8 cellular contexts compared by ENCODE assay signal in the genomic region with DNA sequence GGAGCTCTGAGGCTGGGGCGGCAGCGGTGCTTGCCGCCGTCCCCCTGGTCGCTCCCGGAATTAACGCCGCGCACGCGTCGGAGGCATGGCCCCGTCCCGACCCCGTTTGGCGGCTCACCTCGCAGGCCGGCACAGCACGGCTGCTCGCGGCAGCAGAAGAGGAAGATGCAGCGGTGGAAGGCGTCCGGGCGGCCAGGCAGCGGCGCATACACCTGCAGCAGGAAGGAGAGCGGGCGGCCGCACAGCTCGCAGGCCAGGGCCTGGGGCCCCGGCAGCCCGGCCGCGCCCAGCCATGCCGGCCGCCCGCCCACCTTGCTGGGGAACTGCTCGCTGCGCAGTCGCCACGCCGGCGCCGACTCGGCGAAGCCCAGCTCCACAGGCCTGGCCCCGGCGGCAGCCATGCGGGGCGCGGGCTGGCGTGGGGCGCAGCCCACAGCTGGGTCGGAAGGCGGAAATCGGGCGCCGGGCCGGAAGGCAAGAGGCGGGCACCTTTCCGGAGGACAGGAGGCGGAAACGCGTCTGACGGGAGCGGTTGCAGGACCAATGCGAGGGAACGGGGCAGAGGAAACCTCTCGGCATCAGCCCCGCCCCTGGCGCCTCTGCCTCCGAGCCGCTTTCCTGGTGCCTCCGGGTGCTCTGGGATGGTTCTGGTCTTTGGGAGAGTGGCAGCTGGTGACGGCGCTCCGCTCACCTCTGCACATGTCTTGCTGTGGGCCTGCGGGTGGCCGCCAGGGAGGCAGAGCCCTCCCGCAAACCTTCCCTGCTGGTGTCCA. TPM values are rescaled to one million over a fixed set of nuclear protein-coding genes. Genes with fewer than 3 reads are reported as not detected.
DNase-seq lines count a peak whose midpoint lies in the region; ATAC-seq and TF ChIP-seq lines count a peak whose summit lies in the region.

A gene with protein sequence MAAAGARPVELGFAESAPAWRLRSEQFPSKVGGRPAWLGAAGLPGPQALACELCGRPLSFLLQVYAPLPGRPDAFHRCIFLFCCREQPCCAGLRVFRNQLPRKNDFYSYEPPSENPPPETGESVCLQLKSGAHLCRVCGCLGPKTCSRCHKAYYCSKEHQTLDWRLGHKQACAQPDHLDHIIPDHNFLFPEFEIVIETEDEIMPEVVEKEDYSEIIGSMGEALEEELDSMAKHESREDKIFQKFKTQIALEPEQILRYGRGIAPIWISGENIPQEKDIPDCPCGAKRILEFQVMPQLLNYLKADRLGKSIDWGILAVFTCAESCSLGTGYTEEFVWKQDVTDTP (minus strand): TSS at position 457 of the 773 bp plus-strand sequence. CDS start 56 bp downstream, at position 401.

- peak within 1 kb of the TSS; percentile 73 for H3K27ac Mint-ChIP-seq in chondrocyte (ENCODE audit: unreplicated experiment)

- no peaks in the 10 kb centered on the region for H3K27me3 Mint-ChIP-seq in chondrocyte (ENCODE audit: low read depth)

- no peak for TF ChIP-seq CTCF in chondrocyte (IDR thresholded peaks at IDR 0.05)

- H3K4me1 Mint-ChIP-seq in chondrocyte (ENCODE audit: low read depth) = peaks cover 22% of the 10 kb centered on the region

- peak; percentile 99 for ATAC-seq in HG03439 (IDR thresholded peaks at IDR 0.05; ENCODE audit: unreplicated experiment)

- H3K9me3 Mint-ChIP-seq in chondrocyte (ENCODE audit: low read depth) = no peaks in the 10 kb centered on the region

- H3K4me3 Mint-ChIP-seq in chondrocyte (ENCODE audit: unreplicated experiment) = peak within 1 kb of the TSS; percentile 100

- DNase-seq in AML-193 (lab: John Stamatoyannopoulos, UW) = peak; percentile 96 to 97
- peak; percentile 78 for DNase-seq in NCI-H510A (lab: John Stamatoyannopoulos, UW)
- peak; percentile 87 to 88 for DNase-seq in activated CD4-positive, alpha-beta T cell treated with anti-CD3 and anti-CD28 coated beads for 24 hours (ENCODE audit: low read depth in 2 of 2)
- peak; percentile 98 for DNase-seq in chondrocyte (ENCODE audit: low spot score)
- DNase-seq in kidney glomerular epithelial cell (lab: John Stamatoyannopoulos, UW) = peak; percentile 89
- DNase-seq in stimulated activated CD4-positive, alpha-beta T cell treated with anti-CD3 and anti-CD28 coated beads, Interleukin-1b, Interleukin-23, amount 100 ng/mL, for 1 hour (ENCODE audit: low read depth in 2 of 2) = peak; percentile 74 to 76

- H3K36me3 Mint-ChIP-seq in chondrocyte (ENCODE audit: low read depth) = peaks cover 11% of the 10 kb centered on the region

- TF ChIP-seq POLR2A in GM19193 (IDR thresholded peaks at IDR 0.05; ENCODE audit: extremely low read depth, insufficient read depth, insufficient read length) = peak; percentile 94

RNA-seq across cellular contexts. Expression of the gene that starts here (rescaled TPM):
- total RNA-seq in chondrocyte = 44.9 to 49.6 TPM (median 48.8 TPM) in 3 replicates

Comparison
In these comparisons a context has a peak if more than half of its experiments do, and no peak if none do; other contexts are left out.
1. Peak in every context shown above with its lines: DNase-seq and ATAC-seq.